Comparison of ENCODE assay signal across 22 cellular contexts in genomic region chr2:165871025-165871424, GRCh38.
DNase-seq lines count a peak whose midpoint lies in the region; ATAC-seq and TF ChIP-seq lines count a peak whose summit lies in the region.
"Had no signal": no experiment of that assay in that cellular context is flagged by ENCODE, and none has a peak within 500 bp of the region (broad histone marks: within the 10 kb centered on the region; RNA-seq: fewer than 3 reads in every experiment).

No MANE protein-coding gene starts in this region.

- H3K27me3 ChIP-seq in colonic mucosa, result no peaks in the 10 kb centered on the region
- H3K27me3 ChIP-seq in mucosa of rectum (ENCODE audit: control insufficient read depth in 2 of 2, insufficient read depth in 2 of 2, low read length in 2 of 2), result no peaks in the 10 kb centered on the region
- H3K27me3 ChIP-seq in transverse colon, result no peaks in the 10 kb centered on the region
- H3K27me3 ChIP-seq: MG63 had no signal

- TF ChIP-seq POLR2A in transverse colon (IDR thresholded peaks at IDR 0.05), result no peak

- H3K27ac ChIP-seq in colonic mucosa, result no peak overlapping the region
- H3K27ac ChIP-seq in mucosa of rectum (ENCODE audit: low read depth in 2 of 2, low read length in 2 of 2), result peak overlapping the region; percentile 26 to 40
- H3K27ac ChIP-seq in transverse colon, result peak overlapping the region in 2 of 4 donors; percentile 26 to 49
- H3K27ac ChIP-seq: 22Rv1, C4-2B, HL-60 had no signal

- H3K4me1 ChIP-seq in colonic mucosa (no peaks in the 10 kb centered on the region), mucosa of rectum (ENCODE audit: control insufficient read depth in 2 of 2, insufficient read depth in 2 of 2, low read length in 2 of 2) (peaks cover 3 to 13% of the 10 kb centered on the region in 2 donors), transverse colon (peaks cover 0 to 13% (median 0%) of the 10 kb centered on the region in 4 donors)
- H3K4me1 ChIP-seq: HAP-1 had no signal

- H3K27me3 Mint-ChIP-seq in T-helper 1 cell treated with Interleukin-12 subunit alpha and Interleukin-12 subunit beta and Interleukin-4 antibody, amounts not matched to agents 30 μg/mL and 1 μg/mL, for 36 hours (ENCODE audit: low read depth), result no peaks in the 10 kb centered on the region
- H3K27me3 Mint-ChIP-seq: IgD-negative memory B cell had no signal

- H3K4me3 Mint-ChIP-seq in T-helper 1 cell treated with Interleukin-12 subunit alpha and Interleukin-12 subunit beta and Interleukin-4 antibody, amounts not matched to agents 30 μg/mL and 1 μg/mL, for 36 hours, result no peak overlapping the region
- H3K4me3 Mint-ChIP-seq: IgD-negative memory B cell had no signal

- TF ChIP-seq CTCF in colonic mucosa (IDR thresholded peaks at IDR 0.05) (no peak), transverse colon (IDR thresholded peaks at IDR 0.05) (peak in 1 of 5 experiments; percentile 15)

- H3K36me3 Mint-ChIP-seq in T-helper 1 cell treated with Interleukin-12 subunit alpha and Interleukin-12 subunit beta and Interleukin-4 antibody, amounts not matched to agents 30 μg/mL and 1 μg/mL, for 36 hours (ENCODE audit: low read depth), result peaks cover 4% of the 10 kb centered on the region

- H3K27ac Mint-ChIP-seq in T-helper 1 cell treated with Interleukin-12 subunit alpha and Interleukin-12 subunit beta and Interleukin-4 antibody, amounts not matched to agents 30 μg/mL and 1 μg/mL, for 36 hours, result peak overlapping the region; percentile 69

- in situ Hi-C loops in transverse colon (cut with MboI; ENCODE audit: low pct_ligation_motif_present in 1 of 4, low pct_unique_long_range_greater_than_20kb in 1 of 4, low sequenced_read_pairs in 3 of 4), result loop anchor here in 3 of 4 donors (25.0 kb wide), 1 partner anchor 459 kb away; no protein-coding TSS in a partner anchor

- TF ChIP-seq EP300 in transverse colon (IDR thresholded peaks at IDR 0.05; ENCODE audit: low read depth), result no peak

- H3K4me1 Mint-ChIP-seq in T-helper 1 cell treated with Interleukin-12 subunit alpha and Interleukin-12 subunit beta and Interleukin-4 antibody, amounts not matched to agents 30 μg/mL and 1 μg/mL, for 36 hours (ENCODE audit: low read depth), result peaks cover 7% of the 10 kb centered on the region

- no peak overlapping the region for H3K9ac ChIP-seq in colonic mucosa (ENCODE audit: low read depth in 2 of 2, low read length in 2 of 2)
- no peak overlapping the region for H3K9ac ChIP-seq in mucosa of rectum (ENCODE audit: low read depth in 1 of 2, low read length in 2 of 2)

- WGBS in transverse colon (ENCODE audit: low coverage in 1 of 2), 2 donors, result 77 to 82% methylated on average over 2 of the region's 2 CpGs

- H3K9me3 Mint-ChIP-seq in T-helper 1 cell treated with Interleukin-12 subunit alpha and Interleukin-12 subunit beta and Interleukin-4 antibody, amounts not matched to agents 30 μg/mL and 1 μg/mL, for 36 hours, result no peaks in the 10 kb centered on the region
- H3K9me3 Mint-ChIP-seq: IgD-negative memory B cell had no signal

- H3K9me3 ChIP-seq in colonic mucosa (no peaks in the 10 kb centered on the region), mucosa of rectum (ENCODE audit: control insufficient read depth in 2 of 2, low read length in 2 of 2) (no peaks in the 10 kb centered on the region), transverse colon (no peaks in the 10 kb centered on the region)
- H3K9me3 ChIP-seq: HAP-1, MG63 had no signal

- ATAC-seq in GM19397 (IDR thresholded peaks at IDR 0.05; ENCODE audit: unreplicated experiment), result no peak

- DNase-seq in T-helper 1 cell (no peak), colonic mucosa (peak; percentile 24), transverse colon (peak; percentile 12), mucosa of gallbladder (ENCODE audit: low spot score) (no peak), NCI-H187 treated with DMSO at 0.1 percent for 48 hours (lab: John Stamatoyannopoulos, UW) (no peak)
- DNase-seq: AML-193, DMS79 treated with DMSO at 0.1 percent for 48 hours, Kasumi-1, MG63, NCI-H1092 treated with DMSO at 0.1 percent for 48 hours, NCI-H2081 treated with DMSO at 0.1 percent for 48 hours, NCI-H510A, NCI-H774, Right ventricle myocardium superior had no signal

- H3K36me3 ChIP-seq in colonic mucosa (no peaks in the 10 kb centered on the region), mucosa of rectum (ENCODE audit: control insufficient read depth in 2 of 2, insufficient read depth in 2 of 2, low read length in 2 of 2) (peaks cover 0 to 4% of the 10 kb centered on the region in 2 donors), transverse colon (peaks cover 0 to 3% (median 0%) of the 10 kb centered on the region in 4 donors)
- H3K36me3 ChIP-seq: HAP-1 had no signal

- intact Hi-C loops in colonic mucosa (cut with DNase I) (loop anchor here (5.0 to 10.0 kb wide), 2 partner anchors 96 to 469 kb away; no protein-coding TSS in a partner anchor), transverse colon (cut with DNase I; ENCODE audit: low total_unique reads) (no loop called here)

- H3K4me3 ChIP-seq in colonic mucosa (no peak overlapping the region), mucosa of rectum (ENCODE audit: low read length in 2 of 2) (no peak overlapping the region), transverse colon (no peak overlapping the region)
- H3K4me3 ChIP-seq: HAP-1, MG63 had no signal

Comparison
In these comparisons a context has a peak if more than half of its experiments do, and no peak if none do; other contexts are left out.
1. DNase-seq: peak in colonic mucosa (single experiment) and transverse colon (single experiment); none in T-helper 1 cell (0 of 5), mucosa of gallbladder (single experiment) and NCI-H187 treated with DMSO at 0.1 percent for 48 hours (single experiment).